1 cellular context compared by ENCODE assay signal in the genomic region with DNA sequence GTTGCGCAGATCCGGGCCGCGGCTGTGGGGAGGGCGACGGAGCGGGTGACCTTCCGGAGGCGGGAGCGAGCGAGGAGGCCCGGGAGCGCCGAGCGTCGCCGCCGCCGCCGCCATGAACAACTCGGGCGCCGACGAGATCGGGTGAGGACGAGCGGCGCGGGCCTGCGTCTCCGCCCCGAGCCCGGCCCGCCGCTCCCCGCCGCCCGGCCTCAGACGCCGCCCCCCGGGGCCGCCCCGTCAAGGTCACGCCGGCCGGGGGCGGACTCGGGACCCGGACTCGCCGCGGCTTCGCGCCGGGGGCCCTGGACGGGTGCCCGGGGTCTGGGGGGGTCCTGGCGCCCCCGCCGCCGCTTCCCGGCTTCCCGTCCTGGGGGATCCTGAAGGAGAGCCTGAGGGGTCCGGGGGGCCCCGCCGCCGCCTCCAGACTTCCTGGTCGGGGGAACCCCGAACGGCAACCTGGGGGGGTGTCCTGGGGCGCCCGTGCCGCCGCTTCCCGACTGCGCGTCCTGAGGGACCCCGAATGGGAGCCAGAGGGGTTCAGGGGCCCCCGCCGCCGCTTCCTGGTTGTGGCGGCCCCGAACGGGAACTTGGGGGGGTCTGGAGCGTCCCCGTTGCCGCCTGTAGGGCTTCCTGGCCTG.
TF ChIP-seq lines count a peak whose summit lies in the region.

No MANE protein-coding gene starts in this region.

TF ChIP-seq in K562, 482 proteins besides CTCF, POLR2A, EP300 and RAD21:
- TF ChIP-seq RBFOX2 (IDR thresholded peaks at IDR 0.05; ENCODE audit: low read depth, low read length) (peak; percentile 8; the same call in 1 of the 2 replicates), ZNF311 (CRISPR knock-in tag; IDR thresholded peaks at IDR 0.05) (no peak), CHD1 (IDR thresholded peaks at IDR 0.05; ENCODE audit: low read length) (peak; percentile 88), HDAC8 (tag; IDR thresholded peaks at IDR 0.05) (no peak), POLR2G (IDR thresholded peaks at IDR 0.05; ENCODE audit: low read depth, low read length) (peak; percentile 70), TAF1 (IDR thresholded peaks at IDR 0.05; ENCODE audit: control insufficient read depth, extremely low read depth, insufficient read depth, low read length, severe bottlenecking) (peak; percentile 49), ZNF263 (CRISPR knock-in tag; IDR thresholded peaks at IDR 0.05; ENCODE audit: borderline replicate concordance) (0 out of 2 replicates have a peak, but pooled peaks have one; percentile 7), ZFPM2 (CRISPR knock-in tag; IDR thresholded peaks at IDR 0.05) (no peak), TGIF2 (CRISPR knock-in tag; IDR thresholded peaks at IDR 0.05) (0 out of 2 replicates have a peak, but pooled peaks have one; percentile 14), PHF8 (IDR thresholded peaks at IDR 0.05; ENCODE audit: borderline replicate concordance, low read length) (peak; percentile 31; the same call in 1 of the 2 replicates), NONO (IDR thresholded peaks at IDR 0.05; ENCODE audit: low read depth in 2 of 2, low read length in 1 of 2) (no peak), GABPB1 (CRISPR knock-in tag; IDR thresholded peaks at IDR 0.05) (no peak), GABPA (tag; conservative IDR thresholded peaks at IDR 0.05; ENCODE audit: low read depth) (0 out of 2 replicates have a peak, but pooled peaks have one; percentile 8), NFATC3 (IDR thresholded peaks at IDR 0.05) (no peak), SRSF7 (optimal IDR thresholded peaks at IDR 0.05; ENCODE audit: low read depth, low read length) (no peak), PHB (CRISPR knock-in tag; IDR thresholded peaks at IDR 0.05) (no peak), CSDE1 (IDR thresholded peaks at IDR 0.05) (no peak), RBM14 (IDR thresholded peaks at IDR 0.05; ENCODE audit: borderline replicate concordance, insufficient read depth, low read depth, low read length) (0 out of 2 replicates have a peak, but pooled peaks have one; percentile 69), SMAD4 (CRISPR knock-in tag; conservative IDR thresholded peaks at IDR 0.05) (0 out of 2 replicates have a peak, but pooled peaks have one; percentile 11), CREM (IDR thresholded peaks at IDR 0.05; ENCODE audit: low read depth) (no peak), MAFK (IDR thresholded peaks at IDR 0.05; ENCODE audit: low read length) (no peak), YY1 (IDR thresholded peaks at IDR 0.05; ENCODE audit: borderline replicate concordance in 1 of 3, control insufficient read depth in 1 of 3, extremely low read depth in 1 of 3, insufficient read depth in 3 of 3, insufficient read length in 1 of 3, insufficient replicate concordance in 2 of 3, low read depth in 1 of 3, low read length in 2 of 3) (peak in 1 of 3 experiments; percentile 13), ZNF717 (CRISPR knock-in tag; IDR thresholded peaks at IDR 0.05) (no peak), SIN3B (IDR thresholded peaks at IDR 0.05; ENCODE audit: low read depth) (peak; percentile 30; the same call in 1 of the 2 replicates)
- TF ChIP-seq, protein P1, sequence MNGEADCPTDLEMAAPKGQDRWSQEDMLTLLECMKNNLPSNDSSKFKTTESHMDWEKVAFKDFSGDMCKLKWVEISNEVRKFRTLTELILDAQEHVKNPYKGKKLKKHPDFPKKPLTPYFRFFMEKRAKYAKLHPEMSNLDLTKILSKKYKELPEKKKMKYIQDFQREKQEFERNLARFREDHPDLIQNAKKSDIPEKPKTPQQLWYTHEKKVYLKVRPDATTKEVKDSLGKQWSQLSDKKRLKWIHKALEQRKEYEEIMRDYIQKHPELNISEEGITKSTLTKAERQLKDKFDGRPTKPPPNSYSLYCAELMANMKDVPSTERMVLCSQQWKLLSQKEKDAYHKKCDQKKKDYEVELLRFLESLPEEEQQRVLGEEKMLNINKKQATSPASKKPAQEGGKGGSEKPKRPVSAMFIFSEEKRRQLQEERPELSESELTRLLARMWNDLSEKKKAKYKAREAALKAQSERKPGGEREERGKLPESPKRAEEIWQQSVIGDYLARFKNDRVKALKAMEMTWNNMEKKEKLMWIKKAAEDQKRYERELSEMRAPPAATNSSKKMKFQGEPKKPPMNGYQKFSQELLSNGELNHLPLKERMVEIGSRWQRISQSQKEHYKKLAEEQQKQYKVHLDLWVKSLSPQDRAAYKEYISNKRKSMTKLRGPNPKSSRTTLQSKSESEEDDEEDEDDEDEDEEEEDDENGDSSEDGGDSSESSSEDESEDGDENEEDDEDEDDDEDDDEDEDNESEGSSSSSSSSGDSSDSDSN (IDR thresholded peaks at IDR 0.05; ENCODE audit: borderline replicate concordance in 1 of 2, low read depth in 2 of 2, low read length in 2 of 2), result 0 out of 4 replicates have a peak, but pooled peaks of 1 of the 2 experiments have one; percentile 9
- TF ChIP-seq, protein P2, sequence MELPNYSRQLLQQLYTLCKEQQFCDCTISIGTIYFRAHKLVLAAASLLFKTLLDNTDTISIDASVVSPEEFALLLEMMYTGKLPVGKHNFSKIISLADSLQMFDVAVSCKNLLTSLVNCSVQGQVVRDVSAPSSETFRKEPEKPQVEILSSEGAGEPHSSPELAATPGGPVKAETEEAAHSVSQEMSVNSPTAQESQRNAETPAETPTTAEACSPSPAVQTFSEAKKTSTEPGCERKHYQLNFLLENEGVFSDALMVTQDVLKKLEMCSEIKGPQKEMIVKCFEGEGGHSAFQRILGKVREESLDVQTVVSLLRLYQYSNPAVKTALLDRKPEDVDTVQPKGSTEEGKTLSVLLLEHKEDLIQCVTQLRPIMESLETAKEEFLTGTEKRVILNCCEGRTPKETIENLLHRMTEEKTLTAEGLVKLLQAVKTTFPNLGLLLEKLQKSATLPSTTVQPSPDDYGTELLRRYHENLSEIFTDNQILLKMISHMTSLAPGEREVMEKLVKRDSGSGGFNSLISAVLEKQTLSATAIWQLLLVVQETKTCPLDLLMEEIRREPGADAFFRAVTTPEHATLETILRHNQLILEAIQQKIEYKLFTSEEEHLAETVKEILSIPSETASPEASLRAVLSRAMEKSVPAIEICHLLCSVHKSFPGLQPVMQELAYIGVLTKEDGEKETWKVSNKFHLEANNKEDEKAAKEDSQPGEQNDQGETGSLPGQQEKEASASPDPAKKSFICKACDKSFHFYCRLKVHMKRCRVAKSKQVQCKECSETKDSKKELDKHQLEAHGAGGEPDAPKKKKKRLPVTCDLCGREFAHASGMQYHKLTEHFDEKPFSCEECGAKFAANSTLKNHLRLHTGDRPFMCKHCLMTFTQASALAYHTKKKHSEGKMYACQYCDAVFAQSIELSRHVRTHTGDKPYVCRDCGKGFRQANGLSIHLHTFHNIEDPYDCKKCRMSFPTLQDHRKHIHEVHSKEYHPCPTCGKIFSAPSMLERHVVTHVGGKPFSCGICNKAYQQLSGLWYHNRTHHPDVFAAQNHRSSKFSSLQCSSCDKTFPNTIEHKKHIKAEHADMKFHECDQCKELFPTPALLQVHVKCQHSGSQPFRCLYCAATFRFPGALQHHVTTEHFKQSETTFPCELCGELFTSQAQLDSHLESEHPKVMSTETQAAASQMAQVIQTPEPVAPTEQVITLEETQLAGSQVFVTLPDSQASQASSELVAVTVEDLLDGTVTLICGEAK (IDR thresholded peaks at IDR 0.05), result peak; percentile 29; the same call in 1 of the 2 replicates
- TF ChIP-seq, protein P2 (CRISPR knock-in tag; IDR thresholded peaks at IDR 0.05), result no peak
- TF ChIP-seq, protein P3, sequence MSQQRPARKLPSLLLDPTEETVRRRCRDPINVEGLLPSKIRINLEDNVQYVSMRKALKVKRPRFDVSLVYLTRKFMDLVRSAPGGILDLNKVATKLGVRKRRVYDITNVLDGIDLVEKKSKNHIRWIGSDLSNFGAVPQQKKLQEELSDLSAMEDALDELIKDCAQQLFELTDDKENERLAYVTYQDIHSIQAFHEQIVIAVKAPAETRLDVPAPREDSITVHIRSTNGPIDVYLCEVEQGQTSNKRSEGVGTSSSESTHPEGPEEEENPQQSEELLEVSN (IDR thresholded peaks at IDR 0.05; ENCODE audit: borderline replicate concordance in 1 of 2, extremely low read depth in 1 of 2, insufficient read depth in 1 of 2, insufficient read length in 1 of 2, low read depth in 1 of 2, low read length in 1 of 2, poor library complexity in 1 of 2, severe bottlenecking in 1 of 2), result peak in 1 of 2 experiments; percentile 35
- TF ChIP-seq, protein P4, sequence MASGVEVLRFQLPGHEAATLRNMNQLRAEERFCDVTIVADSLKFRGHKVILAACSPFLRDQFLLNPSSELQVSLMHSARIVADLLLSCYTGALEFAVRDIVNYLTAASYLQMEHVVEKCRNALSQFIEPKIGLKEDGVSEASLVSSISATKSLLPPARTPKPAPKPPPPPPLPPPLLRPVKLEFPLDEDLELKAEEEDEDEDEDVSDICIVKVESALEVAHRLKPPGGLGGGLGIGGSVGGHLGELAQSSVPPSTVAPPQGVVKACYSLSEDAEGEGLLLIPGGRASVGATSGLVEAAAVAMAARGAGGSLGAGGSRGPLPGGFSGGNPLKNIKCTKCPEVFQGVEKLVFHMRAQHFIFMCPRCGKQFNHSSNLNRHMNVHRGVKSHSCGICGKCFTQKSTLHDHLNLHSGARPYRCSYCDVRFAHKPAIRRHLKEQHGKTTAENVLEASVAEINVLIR (CRISPR knock-in tag; IDR thresholded peaks at IDR 0.05), result no peak
- TF ChIP-seq, protein P5, sequence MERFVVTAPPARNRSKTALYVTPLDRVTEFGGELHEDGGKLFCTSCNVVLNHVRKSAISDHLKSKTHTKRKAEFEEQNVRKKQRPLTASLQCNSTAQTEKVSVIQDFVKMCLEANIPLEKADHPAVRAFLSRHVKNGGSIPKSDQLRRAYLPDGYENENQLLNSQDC (CRISPR knock-in tag; IDR thresholded peaks at IDR 0.05), result peak; percentile 69; the same call in 1 of the 2 replicates
- TF ChIP-seq, protein P6, sequence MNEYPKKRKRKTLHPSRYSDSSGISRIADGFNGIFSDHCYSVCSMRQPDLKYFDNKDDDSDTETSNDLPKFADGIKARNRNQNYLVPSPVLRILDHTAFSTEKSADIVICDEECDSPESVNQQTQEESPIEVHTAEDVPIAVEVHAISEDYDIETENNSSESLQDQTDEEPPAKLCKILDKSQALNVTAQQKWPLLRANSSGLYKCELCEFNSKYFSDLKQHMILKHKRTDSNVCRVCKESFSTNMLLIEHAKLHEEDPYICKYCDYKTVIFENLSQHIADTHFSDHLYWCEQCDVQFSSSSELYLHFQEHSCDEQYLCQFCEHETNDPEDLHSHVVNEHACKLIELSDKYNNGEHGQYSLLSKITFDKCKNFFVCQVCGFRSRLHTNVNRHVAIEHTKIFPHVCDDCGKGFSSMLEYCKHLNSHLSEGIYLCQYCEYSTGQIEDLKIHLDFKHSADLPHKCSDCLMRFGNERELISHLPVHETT (CRISPR knock-in tag; conservative IDR thresholded peaks at IDR 0.05 in 1 of 2, IDR thresholded peaks at IDR 0.05 in 1 of 2), result peak in 1 of 2 experiments; percentile 74; a peak in 2 of 4 replicates
- TF ChIP-seq, protein P7, sequence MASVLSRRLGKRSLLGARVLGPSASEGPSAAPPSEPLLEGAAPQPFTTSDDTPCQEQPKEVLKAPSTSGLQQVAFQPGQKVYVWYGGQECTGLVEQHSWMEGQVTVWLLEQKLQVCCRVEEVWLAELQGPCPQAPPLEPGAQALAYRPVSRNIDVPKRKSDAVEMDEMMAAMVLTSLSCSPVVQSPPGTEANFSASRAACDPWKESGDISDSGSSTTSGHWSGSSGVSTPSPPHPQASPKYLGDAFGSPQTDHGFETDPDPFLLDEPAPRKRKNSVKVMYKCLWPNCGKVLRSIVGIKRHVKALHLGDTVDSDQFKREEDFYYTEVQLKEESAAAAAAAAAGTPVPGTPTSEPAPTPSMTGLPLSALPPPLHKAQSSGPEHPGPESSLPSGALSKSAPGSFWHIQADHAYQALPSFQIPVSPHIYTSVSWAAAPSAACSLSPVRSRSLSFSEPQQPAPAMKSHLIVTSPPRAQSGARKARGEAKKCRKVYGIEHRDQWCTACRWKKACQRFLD (CRISPR knock-in tag; IDR thresholded peaks at IDR 0.05), result no peak
- TF ChIP-seq, protein P8, sequence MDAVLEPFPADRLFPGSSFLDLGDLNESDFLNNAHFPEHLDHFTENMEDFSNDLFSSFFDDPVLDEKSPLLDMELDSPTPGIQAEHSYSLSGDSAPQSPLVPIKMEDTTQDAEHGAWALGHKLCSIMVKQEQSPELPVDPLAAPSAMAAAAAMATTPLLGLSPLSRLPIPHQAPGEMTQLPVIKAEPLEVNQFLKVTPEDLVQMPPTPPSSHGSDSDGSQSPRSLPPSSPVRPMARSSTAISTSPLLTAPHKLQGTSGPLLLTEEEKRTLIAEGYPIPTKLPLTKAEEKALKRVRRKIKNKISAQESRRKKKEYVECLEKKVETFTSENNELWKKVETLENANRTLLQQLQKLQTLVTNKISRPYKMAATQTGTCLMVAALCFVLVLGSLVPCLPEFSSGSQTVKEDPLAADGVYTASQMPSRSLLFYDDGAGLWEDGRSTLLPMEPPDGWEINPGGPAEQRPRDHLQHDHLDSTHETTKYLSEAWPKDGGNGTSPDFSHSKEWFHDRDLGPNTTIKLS (IDR thresholded peaks at IDR 0.05; ENCODE audit: borderline replicate concordance, low read depth), result no peak
